Comparison of ENCODE assay signal across 19 cellular contexts in the genomic region with DNA sequence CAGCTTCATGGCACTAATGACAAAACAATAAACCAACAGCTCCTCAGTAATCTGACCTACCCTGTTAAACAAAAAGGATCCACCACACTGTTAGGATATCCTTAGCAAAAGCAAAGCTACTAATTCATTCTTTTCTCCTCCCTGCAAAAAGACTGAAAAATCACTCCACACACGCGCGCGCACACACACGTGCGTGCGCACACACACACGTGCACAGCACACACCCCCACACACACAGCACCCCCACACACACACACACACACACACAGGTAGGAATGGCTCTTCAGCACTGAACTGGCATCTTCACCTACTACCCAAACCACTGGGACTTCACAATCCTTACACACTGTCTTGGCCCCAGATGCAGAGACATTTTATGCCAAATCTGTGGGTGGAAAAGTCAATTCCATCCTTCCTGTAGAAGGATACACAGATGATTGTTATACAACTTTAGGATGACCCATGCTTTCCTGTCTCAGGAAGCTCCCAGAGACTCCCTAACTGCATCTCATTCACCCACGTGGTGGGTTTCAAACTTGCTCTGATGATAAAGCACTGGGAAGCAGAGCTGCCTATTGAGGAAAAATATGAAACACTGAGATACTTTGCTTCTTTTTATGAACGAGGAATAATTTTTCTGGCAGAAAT.
A peak's percentile ranks its signal among the peaks of the same experiment; 100 is the strongest.
DNase-seq lines count a peak whose midpoint lies in the region; ATAC-seq and TF ChIP-seq lines count a peak whose summit lies in the region.
"Had no signal": no experiment of that assay in that cellular context is flagged by ENCODE, and none has a peak within 500 bp of the region (broad histone marks: within the 10 kb centered on the region; RNA-seq: fewer than 3 reads in every experiment).

No MANE protein-coding gene starts in this region.

- intact Hi-C loops in mammary epithelial cell (cut with micrococcal nuclease): no loop called here

- H3K36me3 ChIP-seq in SK-N-SH (replicated peaks in 1 of 2; ENCODE audit: control insufficient read depth in 1 of 2, insufficient read depth in 2 of 2, low read length in 1 of 2): peaks cover 0 to 12% of the 10 kb centered on the region in 2 experiments
- H3K36me3 ChIP-seq in mammary epithelial cell (ENCODE audit: insufficient read depth, low read length): no peaks in the 10 kb centered on the region
- H3K36me3 ChIP-seq in HAP-1 (replicated peaks): no peaks in the 10 kb centered on the region
- H3K36me3 ChIP-seq: thoracic aorta had no signal

- H3K9me2 ChIP-seq in SK-N-SH: no peaks in the 10 kb centered on the region

- dilution Hi-C loops in mammary epithelial cell (cut with HindIII; ENCODE audit: low sequenced_read_pairs): no loop called here

- H3K4me1 ChIP-seq in SK-N-SH (ENCODE audit: control insufficient read depth in 1 of 2, insufficient read depth in 2 of 2, low read depth in 1 of 2, low read length in 1 of 2) (peaks cover 0 to 46% of the 10 kb centered on the region in 2 experiments; a peak in 3 of 4 replicates), mammary epithelial cell (ENCODE audit: insufficient read depth, low read length) (peaks cover 2% of the 10 kb centered on the region), HAP-1 (peaks cover 15% of the 10 kb centered on the region)

- in situ Hi-C loops in mammary epithelial cell (cut with MboI; ENCODE audit: low sequenced_read_pairs in 2 of 2) (no loop called here), HAP-1 (cut with MboI; ENCODE audit: low sequenced_read_pairs) (no loop called here)

- H2AFZ ChIP-seq in SK-N-SH (ENCODE audit: low read depth) (no peak overlapping the region), mammary epithelial cell (ENCODE audit: low read depth, low read length) (peak overlapping the region; percentile 41)

- TF ChIP-seq RAD21 in SK-N-SH (IDR thresholded peaks at IDR 0.05; ENCODE audit: low read length): no peak

- DNase-seq in SK-N-SH (no peak), mammary epithelial cell (no peak), iris pigment epithelial cell (ENCODE audit: low read depth) (peak; percentile 18), HAP-1 (ENCODE audit: low spot score in 2 of 2) (no peak), NCI-H128 (lab: John Stamatoyannopoulos, UW; ENCODE audit: unreplicated experiment) (no peak), occipital lobe (lab: John Stamatoyannopoulos, UW) (no peak)
- DNase-seq: 8988T; activated naive CD8-positive, alpha-beta T cell treated with anti-CD3 and anti-CD28 coated beads for 36 hours; activated T-cell treated with anti-CD3 and anti-CD28 coated beads, Interleukin-2, amount 50 U/mL, for 72 hours; C1 segment of cervical spinal cord; caudate nucleus; H7; kidney glomerular epithelial cell; NCI-H2029 treated with DMSO at 0.1 percent for 48 hours; SHP77 treated with DMSO at 0.1 percent for 48 hours had no signal

- H3K27ac ChIP-seq in SK-N-SH (ENCODE audit: low read depth in 2 of 2, low read length in 1 of 2) (peak overlapping the region in 1 of 2 experiments; percentile 33; a peak in 1 of 4 replicates), mammary epithelial cell (ENCODE audit: insufficient read depth, low read depth, low read length) (no peak overlapping the region)
- H3K27ac ChIP-seq: thoracic aorta had no signal

- 85% methylated on average over 10 of the region's 10 CpGs for WGBS in SK-N-SH (ENCODE audit: low lambda C conversion rate)
- WGBS in mammary epithelial cell (ENCODE audit: low coverage, missing lambda C conversion rate): 50% methylated on average over 10 of the region's 10 CpGs

- H3K4me3 ChIP-seq in SK-N-SH (ENCODE audit: low read depth in 2 of 2, low read length in 1 of 2) (no peak overlapping the region), mammary epithelial cell (replicated peaks in 1 of 3; ENCODE audit: insufficient read depth in 1 of 3, low read depth in 2 of 3, low read length in 3 of 3) (no peak overlapping the region), HAP-1 (no peak overlapping the region)
- H3K4me3 ChIP-seq: thoracic aorta had no signal

- H3K9ac ChIP-seq in SK-N-SH (no peak overlapping the region), mammary epithelial cell (ENCODE audit: insufficient read depth, low read length) (no peak overlapping the region)

- TF ChIP-seq CTCF in SK-N-SH (IDR thresholded peaks at IDR 0.05) (no peak), mammary epithelial cell (conservative IDR thresholded peaks at IDR 0.05 in 1 of 2, IDR thresholded peaks at IDR 0.05 in 1 of 2; ENCODE audit: extremely low read depth in 1 of 2, insufficient read depth in 1 of 2, low read depth in 1 of 2, low read length in 2 of 2) (no peak)

- H3K79me2 ChIP-seq in SK-N-SH (ENCODE audit: insufficient read depth) (peaks cover 91% of the 10 kb centered on the region), mammary epithelial cell (ENCODE audit: insufficient read depth, low read length) (peaks cover 61% of the 10 kb centered on the region)

- no peaks in the 10 kb centered on the region for H3K9me3 ChIP-seq in SK-N-SH
- H3K9me3 ChIP-seq in mammary epithelial cell (replicated peaks; ENCODE audit: insufficient read depth, low read length): no peaks in the 10 kb centered on the region
- H3K9me3 ChIP-seq in HAP-1: no peaks in the 10 kb centered on the region
- H3K9me3 ChIP-seq: thoracic aorta had no signal

- BruUV-seq in mammary epithelial cell (replicated peaks; lab: Mats Ljungman, UMichigan): no TSS peak

- H3F3A ChIP-seq in SK-N-SH (replicated peaks; ENCODE audit: insufficient read depth): peaks cover 9% of the 10 kb centered on the region

- POLR2A ChIA-PET in SK-N-SH (lab: Yijun Ruan, JAX): no interaction called here

- TF ChIP-seq EP300 in SK-N-SH (IDR thresholded peaks at IDR 0.05; ENCODE audit: borderline replicate concordance in 1 of 2, low read depth in 1 of 2, low read length in 1 of 2): no peak

- CTCF ChIA-PET in SK-N-SH (lab: Yijun Ruan, JAX): no interaction called here
- CTCF ChIA-PET in mammary epithelial cell (lab: Charles Lee; ENCODE audit: low non-redundant PET): no interaction called here

- H3K4me2 ChIP-seq in SK-N-SH: peak overlapping the region; percentile 38; the same call in 1 of the 2 replicates
- no peak overlapping the region for H3K4me2 ChIP-seq in mammary epithelial cell (ENCODE audit: insufficient read depth, low read depth, low read length)

- H4K20me1 ChIP-seq in SK-N-SH (ENCODE audit: insufficient read depth) (no peaks in the 10 kb centered on the region), mammary epithelial cell (ENCODE audit: insufficient read depth, low read length) (no peaks in the 10 kb centered on the region)

- no peaks in the 10 kb centered on the region for H3K27me3 ChIP-seq in SK-N-SH (ENCODE audit: insufficient read depth)
- H3K27me3 ChIP-seq in mammary epithelial cell (ENCODE audit: insufficient read depth, low read length): no peaks in the 10 kb centered on the region
- no peaks in the 10 kb centered on the region for H3K27me3 ChIP-seq in HAP-1 (ENCODE audit: low read depth)

- ATAC-seq in SK-N-SH treated with all-trans-retinoic acid at 6 μM for 48 hours: no peak; the same call in 2 of the 3 replicates
- ATAC-seq in GM19023 (IDR thresholded peaks at IDR 0.05; ENCODE audit: unreplicated experiment): no peak
- ATAC-seq: activated T-cell treated with anti-CD3 and anti-CD28 coated beads, Interleukin-2, amount 50 U/mL, for 72 hours; natural killer cell treated with Interleukin-12 subunit alpha and Interleukin-12 subunit beta and Interleukin-15 and Interleukin-18, amount 100 ng/mL, for 72 hours had no signal

TF ChIP-seq in SK-N-SH, 30 proteins besides CTCF, POLR2A, EP300 and RAD21 (continues in another document):
- TF ChIP-seq USF1 (IDR thresholded peaks at IDR 0.05; ENCODE audit: borderline replicate concordance, low read depth) (no peak), RFX5 (IDR thresholded peaks at IDR 0.05; ENCODE audit: low read length) (no peak), GABPA (IDR thresholded peaks at IDR 0.05; ENCODE audit: low read depth) (no peak), PBX3 (IDR thresholded peaks at IDR 0.05) (no peak), JUND (IDR thresholded peaks at IDR 0.05) (no peak), SMC3 (IDR thresholded peaks at IDR 0.05; ENCODE audit: low read depth, low read length) (no peak)

TF ChIP-seq in SK-N-SH treated with all-trans-retinoic acid at 6 μM for 48 hours, 23 proteins besides CTCF, POLR2A, EP300 and RAD21 (continues in another document):
- TF ChIP-seq GLIS3 (CRISPR knock-in tag; IDR thresholded peaks at IDR 0.05) (no peak), ARNTL (CRISPR knock-in tag; IDR thresholded peaks at IDR 0.05; ENCODE audit: borderline replicate concordance, low read depth) (no peak), POU6F1 (CRISPR knock-in tag; IDR thresholded peaks at IDR 0.05; ENCODE audit: borderline replicate concordance, low read depth) (no peak), ZNF70 (CRISPR knock-in tag; IDR thresholded peaks at IDR 0.05) (no peak), ZFP30 (CRISPR knock-in tag; IDR thresholded peaks at IDR 0.05) (no peak), RARB (CRISPR knock-in tag; IDR thresholded peaks at IDR 0.05) (no peak), CSRNP3 (CRISPR knock-in tag; IDR thresholded peaks at IDR 0.05) (no peak), ESRRG (CRISPR knock-in tag; IDR thresholded peaks at IDR 0.05) (no peak), ZC3H10 (CRISPR knock-in tag; IDR thresholded peaks at IDR 0.05) (no peak), ZFP3 (CRISPR knock-in tag; IDR thresholded peaks at IDR 0.05) (no peak)
